ENCODE assay signal across 8 cellular contexts in genomic region chr11:112231952-112232351, GRCh38. TPM values are rescaled to one million over a fixed set of nuclear protein-coding genes. Genes with fewer than 3 reads are reported as not detected.
"Had no signal": no experiment of that assay in that cellular context is flagged by ENCODE, and none has a peak within 500 bp of the region (broad histone marks: within the 10 kb centered on the region; RNA-seq: fewer than 3 reads in every experiment).

No MANE protein-coding gene starts in this region.

- H2AFZ ChIP-seq: GM23338 had no signal

- H3K4me3 Mint-ChIP-seq: GM23338, H9, HFFc6 had no signal

- ATAC-seq: GM23338 had no signal

- H3K27ac ChIP-seq: KMS-11 had no signal

- H3K4me3 ChIP-seq: GM23338 had no signal

- H3K9ac ChIP-seq: KMS-11 had no signal

- H3K4me2 ChIP-seq: GM23338, KMS-11 had no signal

- H3K9me3 Mint-ChIP-seq: GM23338, H9, HFFc6, IgD-negative memory B cell had no signal

- H3K27me3 Mint-ChIP-seq: IgD-negative memory B cell had no signal

- H3K27ac Mint-ChIP-seq: GM23338, HFFc6 had no signal

- DNase-seq: H9, HCEC 1CT, HFFc6, KBM-7 had no signal

RNA-seq across cellular contexts. Expression of gene PLET1, which starts 28.7 kb away (rescaled TPM):
- polyA plus RNA-seq: GM23338, H1, IgD-negative memory B cell had no signal
